15 cellular contexts compared by ENCODE assay signal in genomic region chr1:8166436-8166835, GRCh38.
DNase-seq lines count a peak whose midpoint lies in the region; ATAC-seq lines count a peak whose summit lies in the region.
"Had no signal": no experiment of that assay in that cellular context is flagged by ENCODE, and none has a peak within 500 bp of the region (broad histone marks: within the 10 kb centered on the region; RNA-seq: fewer than 3 reads in every experiment).

No MANE protein-coding gene starts in this region.

- no peak for DNase-seq in T-helper 2 cell treated with Interferon-gamma antibody and Interleukin-4, amounts not matched to agents 5 μg/mL and 100 μg/mL, for 36 hours (ENCODE audit: low spot score)
- DNase-seq in T-helper 2 cell (no peak), NCI-H524 treated with DMSO at 0.1 percent for 48 hours (lab: John Stamatoyannopoulos, UW) (peak; percentile 48), inferior parietal cortex (ENCODE audit: extremely low spot score) (peak; percentile 63), NCI-H187 treated with DMSO at 0.1 percent for 48 hours (lab: John Stamatoyannopoulos, UW) (no peak), NCI-H1436 (lab: John Stamatoyannopoulos, UW) (no peak)
- DNase-seq: activated naive CD4-positive, alpha-beta T cell treated with Interleukin-2 at 50 U/mL for 16 hours; HFFc6; stimulated activated naive CD8-positive, alpha-beta T cell treated with anti-CD3 and anti-CD28 coated beads, Interleukin-15, Interleukin-2, amounts not matched to agents 100 U/mL and 50 U/mL, for 24 hours had no signal

- ATAC-seq in GM18909 (IDR thresholded peaks at IDR 0.05; ENCODE audit: poor library complexity, unreplicated experiment): no peak
- ATAC-seq: PC-3, SK-N-SH treated with all-trans-retinoic acid at 6 μM for 48 hours had no signal

- no peaks in the 10 kb centered on the region for H3K9me3 Mint-ChIP-seq in T-helper 2 cell treated with Interferon-gamma antibody and Interleukin-4, amounts not matched to agents 5 μg/mL and 100 μg/mL, for 36 hours
- H3K9me3 Mint-ChIP-seq: HFFc6 had no signal

- no peaks in the 10 kb centered on the region for H3K9me3 ChIP-seq in subcutaneous abdominal adipose tissue (ENCODE audit: control insufficient read depth in 5 of 5, low read length in 5 of 5)

- H3K4me1 ChIP-seq in subcutaneous abdominal adipose tissue (ENCODE audit: control insufficient read depth in 5 of 5, insufficient read depth in 5 of 5, low read length in 5 of 5): peaks cover 4 to 25% (median 24%) of the 10 kb centered on the region in 5 donors

- no peaks in the 10 kb centered on the region for H3K36me3 ChIP-seq in subcutaneous abdominal adipose tissue (ENCODE audit: control insufficient read depth in 5 of 5, insufficient read depth in 5 of 5, low read length in 5 of 5)

- H3K27me3 Mint-ChIP-seq in T-helper 2 cell treated with Interferon-gamma antibody and Interleukin-4, amounts not matched to agents 5 μg/mL and 100 μg/mL, for 36 hours (ENCODE audit: low read depth): peaks cover 2% of the 10 kb centered on the region

- H3K27ac Mint-ChIP-seq in T-helper 2 cell treated with Interferon-gamma antibody and Interleukin-4, amounts not matched to agents 5 μg/mL and 100 μg/mL, for 36 hours: peak overlapping the region; percentile 41
- H3K27ac Mint-ChIP-seq: HFFc6 had no signal

- H3K36me3 Mint-ChIP-seq in T-helper 2 cell treated with Interferon-gamma antibody and Interleukin-4, amounts not matched to agents 5 μg/mL and 100 μg/mL, for 36 hours (ENCODE audit: low read depth): peaks cover 2% of the 10 kb centered on the region

- H3K27me3 ChIP-seq in subcutaneous abdominal adipose tissue (ENCODE audit: control insufficient read depth in 5 of 5, insufficient read depth in 4 of 5, low read length in 5 of 5): no peaks in the 10 kb centered on the region
- H3K27me3 ChIP-seq: dorsolateral prefrontal cortex had no signal

- no peak overlapping the region for H3K4me3 ChIP-seq in subcutaneous abdominal adipose tissue (ENCODE audit: low read depth in 1 of 5, low read length in 5 of 5)
- H3K4me3 ChIP-seq: dorsolateral prefrontal cortex, smooth muscle cell had no signal

- no peak overlapping the region for H3K9ac ChIP-seq in subcutaneous abdominal adipose tissue (ENCODE audit: low read length in 5 of 5)

- no peak overlapping the region for H3K4me3 Mint-ChIP-seq in T-helper 2 cell treated with Interferon-gamma antibody and Interleukin-4, amounts not matched to agents 5 μg/mL and 100 μg/mL, for 36 hours
- H3K4me3 Mint-ChIP-seq: HFFc6 had no signal

- peak overlapping the region; percentile 15 for H3K27ac ChIP-seq in subcutaneous abdominal adipose tissue (ENCODE audit: low read depth, low read length)

- H3K4me1 Mint-ChIP-seq in T-helper 2 cell treated with Interferon-gamma antibody and Interleukin-4, amounts not matched to agents 5 μg/mL and 100 μg/mL, for 36 hours (ENCODE audit: low read depth): peaks cover 28% of the 10 kb centered on the region

Comparison
In these comparisons a context has a peak if more than half of its experiments do, and no peak if none do; other contexts are left out.
1. DNase-seq: peak in NCI-H524 treated with DMSO at 0.1 percent for 48 hours (single experiment) and inferior parietal cortex (single experiment); none in T-helper 2 cell treated with Interferon-gamma antibody and Interleukin-4, amounts not matched to agents 5 μg/mL and 100 μg/mL, for 36 hours (single experiment), T-helper 2 cell (0 of 5), NCI-H187 treated with DMSO at 0.1 percent for 48 hours (single experiment) and NCI-H1436 (single experiment).